ENCODE assay signal across 18 cellular contexts in the genomic region with DNA sequence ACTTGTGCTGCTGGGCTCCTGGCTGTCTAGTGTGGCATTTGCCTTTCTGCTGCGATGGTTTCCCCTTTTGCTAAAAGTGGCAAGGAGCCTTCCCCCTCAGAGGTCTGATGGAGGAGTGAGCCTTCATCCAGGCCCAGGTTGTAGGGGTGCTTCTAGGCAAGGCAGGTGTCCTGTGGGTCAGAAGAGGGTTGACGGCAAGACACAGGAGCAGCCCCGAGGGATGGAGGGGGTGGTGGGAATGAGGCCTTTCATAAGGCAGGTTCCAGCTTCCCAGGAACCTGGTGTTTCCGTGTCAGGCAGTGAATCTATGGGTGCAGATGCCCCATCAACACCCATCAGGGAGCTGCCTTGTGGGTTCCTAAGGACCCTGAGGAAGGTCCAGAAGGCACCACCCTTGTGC.
DNase-seq lines count a peak whose midpoint lies in the region; ATAC-seq and TF ChIP-seq lines count a peak whose summit lies in the region.
"Had no signal": no experiment of that assay in that cellular context is flagged by ENCODE, and none has a peak within 500 bp of the region (broad histone marks: within the 10 kb centered on the region; RNA-seq: fewer than 3 reads in every experiment).

No MANE protein-coding gene starts in this region.

- H3K27ac ChIP-seq in CD8-positive, alpha-beta memory T cell (ENCODE audit: low read depth, low read length), result no peak overlapping the region
- H3K27ac ChIP-seq in upper lobe of right lung, result no peak overlapping the region
- H3K27ac ChIP-seq: GM23248, SJSA1 had no signal

- H3K4me3 Mint-ChIP-seq in CD8-positive, alpha-beta memory T cell, result peak overlapping the region in 5 of 7 donors; percentile 69 to 79 (median 74)
- H3K4me3 Mint-ChIP-seq in activated T-helper 17 cell treated with anti-CD3 and anti-CD28 coated beads, Interleukin-2, amount 50 U/mL, for 72 hours, result peak overlapping the region; percentile 65
- H3K4me3 Mint-ChIP-seq in memory B cell, result peak overlapping the region; percentile 2

- H3K27me3 Mint-ChIP-seq in CD8-positive, alpha-beta memory T cell, result peaks cover 3 to 10% of the 10 kb centered on the region in 2 donors
- no peaks in the 10 kb centered on the region for H3K27me3 Mint-ChIP-seq in activated T-helper 17 cell treated with anti-CD3 and anti-CD28 coated beads, Interleukin-2, amount 50 U/mL, for 72 hours
- H3K27me3 Mint-ChIP-seq in memory B cell, result peaks cover 3% of the 10 kb centered on the region

- ATAC-seq in activated T-helper 17 cell treated with anti-CD3 and anti-CD28 coated beads, Interleukin-2, amount 50 U/mL, for 72 hours (replicated peaks), result no peak
- no peak for ATAC-seq in memory B cell (ENCODE audit: low read depth)
- ATAC-seq in upper lobe of right lung, result no peak
- no peak for ATAC-seq in HG02588 (IDR thresholded peaks at IDR 0.05; ENCODE audit: unreplicated experiment)

- H3K4me3 ChIP-seq in CD8-positive, alpha-beta memory T cell (ENCODE audit: low read length), result no peak overlapping the region
- H3K4me3 ChIP-seq in upper lobe of right lung, result no peak overlapping the region
- H3K4me3 ChIP-seq: GM23248, SJSA1 had no signal

- CTCF ChIA-PET in CD8-positive, alpha-beta memory T cell (lab: Charles Lee), result no interaction called here

- no peak overlapping the region for H3K27ac Mint-ChIP-seq in CD8-positive, alpha-beta memory T cell
- peak overlapping the region; percentile 61 for H3K27ac Mint-ChIP-seq in activated T-helper 17 cell treated with anti-CD3 and anti-CD28 coated beads, Interleukin-2, amount 50 U/mL, for 72 hours
- H3K27ac Mint-ChIP-seq in memory B cell, result peak overlapping the region; percentile 20

- no peak for TF ChIP-seq CTCF in upper lobe of right lung (IDR thresholded peaks at IDR 0.05)

- H3K27me3 ChIP-seq in CD8-positive, alpha-beta memory T cell (ENCODE audit: insufficient read depth, low read length, poor library complexity, severe bottlenecking), result no peaks in the 10 kb centered on the region
- no peaks in the 10 kb centered on the region for H3K27me3 ChIP-seq in upper lobe of right lung
- H3K27me3 ChIP-seq: SJSA1 had no signal

- H3K36me3 Mint-ChIP-seq in CD8-positive, alpha-beta memory T cell, result no peaks in the 10 kb centered on the region
- no peaks in the 10 kb centered on the region for H3K36me3 Mint-ChIP-seq in activated T-helper 17 cell treated with anti-CD3 and anti-CD28 coated beads, Interleukin-2, amount 50 U/mL, for 72 hours (ENCODE audit: low read depth)
- H3K36me3 Mint-ChIP-seq in memory B cell, result no peaks in the 10 kb centered on the region

- H3K4me1 ChIP-seq in CD8-positive, alpha-beta memory T cell (ENCODE audit: insufficient read depth, low read length), result no peaks in the 10 kb centered on the region
- no peaks in the 10 kb centered on the region for H3K4me1 ChIP-seq in upper lobe of right lung
- H3K4me1 ChIP-seq: SJSA1 had no signal

- no peak for DNase-seq in CD8-positive, alpha-beta memory T cell
- DNase-seq in memory B cell (ENCODE audit: low spot score in 2 of 2), result no peak
- DNase-seq in upper lobe of right lung, result peak; percentile 33
- no peak for DNase-seq in NCI-H2081 treated with DMSO at 0.1 percent for 48 hours (lab: John Stamatoyannopoulos, UW)
- no peak for DNase-seq in NCI-H748 (lab: John Stamatoyannopoulos, UW; ENCODE audit: unreplicated experiment)
- DNase-seq: Calu3, GM23248, H7, KBM-7, MV-4-11, NCI-H1105, NCI-H146, NCI-H1930, NCI-H526 treated with DMSO at 0.1 percent for 48 hours, Right ventricle myocardium superior had no signal

- no peaks in the 10 kb centered on the region for H3K36me3 ChIP-seq in CD8-positive, alpha-beta memory T cell (ENCODE audit: insufficient read depth, low read length)
- H3K36me3 ChIP-seq in upper lobe of right lung, result no peaks in the 10 kb centered on the region
- H3K36me3 ChIP-seq: SJSA1 had no signal

- no peaks in the 10 kb centered on the region for H3K9me3 Mint-ChIP-seq in CD8-positive, alpha-beta memory T cell
- no peaks in the 10 kb centered on the region for H3K9me3 Mint-ChIP-seq in activated T-helper 17 cell treated with anti-CD3 and anti-CD28 coated beads, Interleukin-2, amount 50 U/mL, for 72 hours
- H3K9me3 Mint-ChIP-seq in memory B cell, result no peaks in the 10 kb centered on the region

- H3K4me1 Mint-ChIP-seq in CD8-positive, alpha-beta memory T cell, result peaks cover 12 to 19% (median 13%) of the 10 kb centered on the region in 3 donors
- peaks cover 22% of the 10 kb centered on the region for H3K4me1 Mint-ChIP-seq in activated T-helper 17 cell treated with anti-CD3 and anti-CD28 coated beads, Interleukin-2, amount 50 U/mL, for 72 hours
- peaks cover 9% of the 10 kb centered on the region for H3K4me1 Mint-ChIP-seq in memory B cell

- intact Hi-C loops in upper lobe of right lung (cut with DNase I), result no loop called here

- no peaks in the 10 kb centered on the region for H3K9me3 ChIP-seq in CD8-positive, alpha-beta memory T cell (ENCODE audit: low read length)
- no peaks in the 10 kb centered on the region for H3K9me3 ChIP-seq in upper lobe of right lung
- H3K9me3 ChIP-seq: SJSA1 had no signal

- POLR2A ChIA-PET in CD8-positive, alpha-beta memory T cell (lab: Charles Lee), result no interaction called here

Comparison
In these comparisons a context has a peak if more than half of its experiments do, and no peak if none do; other contexts are left out.
1. H3K27ac Mint-ChIP-seq: peak in activated T-helper 17 cell treated with anti-CD3 and anti-CD28 coated beads, Interleukin-2, amount 50 U/mL, for 72 hours (single experiment) and memory B cell (single experiment); none in CD8-positive, alpha-beta memory T cell (0 of 8).
2. H3K4me3 Mint-ChIP-seq: peak in every context shown above with its lines; median percentile 74 in CD8-positive, alpha-beta memory T cell; 65 in activated T-helper 17 cell treated with anti-CD3 and anti-CD28 coated beads, Interleukin-2, amount 50 U/mL, for 72 hours; 2 in memory B cell.